In the genomic region with DNA sequence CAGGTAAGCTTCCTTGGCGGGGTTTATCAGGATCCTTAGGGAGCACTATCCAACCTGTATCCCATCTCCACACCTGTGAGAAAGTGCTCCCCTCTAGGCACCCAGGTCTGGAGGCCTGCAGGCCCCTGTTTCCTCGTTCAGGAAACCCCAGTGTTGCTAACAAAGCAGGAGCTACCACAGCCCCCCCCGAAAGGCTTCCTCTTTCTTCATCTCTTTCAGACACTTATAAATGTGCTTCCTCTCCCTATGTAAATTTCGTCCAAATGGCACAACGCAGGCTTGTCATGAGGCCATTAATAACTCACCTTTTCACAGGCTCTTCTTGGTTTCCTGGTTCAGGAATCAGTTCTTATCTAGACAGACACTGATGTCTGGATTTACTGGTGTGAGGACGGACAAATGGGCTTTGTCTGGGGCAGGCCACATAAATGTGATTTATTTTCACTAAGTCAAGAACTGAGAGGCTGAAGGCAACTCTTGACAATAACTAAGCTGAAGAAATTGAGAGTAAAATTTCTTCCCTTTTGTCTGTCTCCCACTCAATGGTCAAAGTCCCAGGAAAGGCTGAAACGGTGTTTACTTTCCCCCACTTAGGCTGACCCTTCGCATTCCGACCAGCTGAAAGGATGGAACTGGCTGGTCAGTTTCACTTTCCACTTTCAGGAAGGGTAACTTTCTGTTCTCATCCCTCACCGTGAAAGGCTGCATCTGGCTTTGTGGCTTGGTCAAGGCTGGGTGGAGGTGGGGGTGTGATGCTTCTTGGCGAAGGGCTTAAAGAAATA, we compare ENCODE assay signal across 8 cellular contexts. TPM values are rescaled to one million over a fixed set of nuclear protein-coding genes. Genes with fewer than 3 reads are reported as not detected.
DNase-seq lines count a peak whose midpoint lies in the region; ATAC-seq, FAIRE-seq and TF ChIP-seq lines count a peak whose summit lies in the region.

No MANE protein-coding gene starts in this region.

- 41% methylated on average over 11 of the region's 11 CpGs for WGBS in right cardiac atrium
- 26 to 38% (median 29%) methylated on average over 11 of the region's 11 CpGs for WGBS in small intestine, 3 donors

- TF ChIP-seq CTCF in BE2C (IDR thresholded peaks at IDR 0.05; ENCODE audit: low read depth, low read length) = no peak

- intact Hi-C loops in right cardiac atrium (cut with DNase I) = no loop called here

- DNase-seq in SKM-1 (lab: John Stamatoyannopoulos, UW; ENCODE audit: unreplicated experiment) = peak; percentile 94
- peak; percentile 18 to 63 (median 56) for DNase-seq in right cardiac atrium
- DNase-seq in small intestine = peak; percentile 38
- no peak for DNase-seq in activated effector memory CD4-positive, alpha-beta T cell treated with Interleukin-2 at 50 U/mL for 16 hours
- DNase-seq in NCI-H2107 (lab: John Stamatoyannopoulos, UW) = no peak
- no peak for DNase-seq in BE2C

- H3K27ac ChIP-seq in right cardiac atrium (ENCODE audit: low read length) (no peak overlapping the region), small intestine (ENCODE audit: low read depth in 1 of 2, low read length in 1 of 2) (peak overlapping the region; percentile 12 to 29)

- FAIRE-seq in small intestine (lab: Jason Lieb, UNC) = no peak

- H3K36me3 ChIP-seq in small intestine (ENCODE audit: control insufficient read depth in 2 of 2, insufficient read depth in 2 of 2, low read length in 2 of 2) = no peaks in the 10 kb centered on the region
- H3K36me3 ChIP-seq in BE2C = no peaks in the 10 kb centered on the region

- no peaks in the 10 kb centered on the region for H3K4me1 ChIP-seq in right cardiac atrium (ENCODE audit: control insufficient read depth, insufficient read depth, low read length)
- peaks cover 2 to 7% of the 10 kb centered on the region in 2 donors for H3K4me1 ChIP-seq in small intestine (ENCODE audit: control insufficient read depth in 2 of 2, insufficient read depth in 1 of 2, low read depth in 1 of 2, low read length in 1 of 2)
- H3K4me1 ChIP-seq in BE2C = no peaks in the 10 kb centered on the region

- ATAC-seq in GM18502 (IDR thresholded peaks at IDR 0.05; ENCODE audit: poor library complexity, unreplicated experiment) = peak; percentile 61
- ATAC-seq in HG02970 (IDR thresholded peaks at IDR 0.05; ENCODE audit: low FRiP score, unreplicated experiment) = peak; percentile 66
- ATAC-seq in right cardiac atrium = peak; percentile 57 to 72

- no peaks in the 10 kb centered on the region for H3K27me3 ChIP-seq in right cardiac atrium (ENCODE audit: control insufficient read depth, insufficient read depth)
- no peaks in the 10 kb centered on the region for H3K27me3 ChIP-seq in small intestine (ENCODE audit: control insufficient read depth in 2 of 2, insufficient read depth in 2 of 2, low read length in 2 of 2)
- H3K27me3 ChIP-seq in BE2C = no peaks in the 10 kb centered on the region

- H3K4me3 ChIP-seq in right cardiac atrium (ENCODE audit: low read length) (no peak overlapping the region), small intestine (ENCODE audit: low read depth in 1 of 2, low read length in 2 of 2) (no peak overlapping the region), BE2C (ENCODE audit: low read depth, low read length) (no peak overlapping the region)

- H3K9me3 ChIP-seq in right cardiac atrium (ENCODE audit: control insufficient read depth, low read length) = no peaks in the 10 kb centered on the region
- H3K9me3 ChIP-seq in small intestine (ENCODE audit: control insufficient read depth, low read depth) = no peaks in the 10 kb centered on the region
- H3K9me3 ChIP-seq in BE2C = no peaks in the 10 kb centered on the region

RNA-seq across cellular contexts. Expression of gene PIK3AP1, which starts 46.8 kb away (rescaled TPM):
- total RNA-seq in right cardiac atrium = 10 to 100 TPM in 1 of 4 donors, 1 to 10 TPM in 3; 3.6 to 10.5 (median 6.2) TPM
- polyA plus RNA-seq in right cardiac atrium (1.4 TPM), small intestine (1 to 10 TPM; 5.6 to 9.2 (median 7.4) TPM)
- polyA plus RNA-seq in BE2C (2012; ENCODE audit: insufficient read depth, insufficient read length, low read depth) = 17.8 TPM

Comparison
In these comparisons a context has a peak if more than half of its experiments do, and no peak if none do; other contexts are left out.
1. DNase-seq: peak in SKM-1 (single experiment), right cardiac atrium (3 of 3) and small intestine (single experiment); none in activated effector memory CD4-positive, alpha-beta T cell treated with Interleukin-2 at 50 U/mL for 16 hours (single experiment), NCI-H2107 (single experiment) and BE2C (single experiment).
2. Peak in every context shown above with its lines, with median percentiles within 50 percentile points of each other: ATAC-seq.